In genomic region chr11:67428052-67429001, GRCh38 we compare ENCODE assay signal across 8 cellular contexts. TPM values are rescaled to one million over a fixed set of nuclear protein-coding genes. Genes with fewer than 3 reads are reported as not detected.
A peak's percentile ranks its signal among the peaks of the same experiment; 100 is the strongest.
DNase-seq lines count a peak whose midpoint lies in the region; ATAC-seq and TF ChIP-seq lines count a peak whose summit lies in the region.

Gene RPS6KB2, plus strand, starts transcription at chr11:67428494. Its CDS starts 52 bp downstream, at chr11:67428546.

- H3K4me1 Mint-ChIP-seq in natural killer cell treated with Interleukin-12 subunit alpha and Interleukin-12 subunit beta and Interleukin-15 and Interleukin-18, amount 100 ng/mL, for 72 hours (ENCODE audit: low read depth in 2 of 2) = peaks cover 24 to 31% of the 10 kb centered on the region in 2 donors

- no peaks in the 10 kb centered on the region for H3K9me3 Mint-ChIP-seq in natural killer cell treated with Interleukin-12 subunit alpha and Interleukin-12 subunit beta and Interleukin-15 and Interleukin-18, amount 100 ng/mL, for 72 hours

- no peak for TF ChIP-seq CTCF in fibroblast of pulmonary artery (IDR thresholded peaks at IDR 0.05; ENCODE audit: low read length, missing control alignments)

- H3K36me3 Mint-ChIP-seq in natural killer cell treated with Interleukin-12 subunit alpha and Interleukin-12 subunit beta and Interleukin-15 and Interleukin-18, amount 100 ng/mL, for 72 hours = no peaks in the 10 kb centered on the region

- H3K4me3 ChIP-seq in fibroblast of pulmonary artery (replicated peaks; ENCODE audit: low read depth, low read length) = peak within 1 kb of the TSS; percentile 98

- no peaks in the 10 kb centered on the region for H3K27me3 Mint-ChIP-seq in natural killer cell treated with Interleukin-12 subunit alpha and Interleukin-12 subunit beta and Interleukin-15 and Interleukin-18, amount 100 ng/mL, for 72 hours

- H3K4me3 Mint-ChIP-seq in natural killer cell treated with Interleukin-12 subunit alpha and Interleukin-12 subunit beta and Interleukin-15 and Interleukin-18, amount 100 ng/mL, for 72 hours = peak within 1 kb of the TSS; percentile 96

- DNase-seq in Daoy (ENCODE audit: low read depth) (peak; percentile 97), H4 (ENCODE audit: low spot score) (peak; percentile 94), M059J (ENCODE audit: low read depth) (peak; percentile 95), SHP77 (lab: John Stamatoyannopoulos, UW) (peak; percentile 98 to 99), fibroblast of pulmonary artery (ENCODE audit: low read depth) (peak; percentile 98)
- DNase-seq in activated effector memory CD4-positive, alpha-beta T cell treated with Interleukin-2 at 50 U/mL for 16 hours = peak; percentile 97
- peak; percentile 97 for DNase-seq in natural killer cell treated with Interleukin-12 subunit alpha and Interleukin-12 subunit beta and Interleukin-15 and Interleukin-18, amount 100 ng/mL, for 72 hours (ENCODE audit: low spot score)
- peak; percentile 100 for DNase-seq in stimulated activated naive CD8-positive, alpha-beta T cell treated with anti-CD3 and anti-CD28 coated beads, Interleukin-15, Interleukin-2, amounts not matched to agents 100 U/mL and 50 U/mL, for 24 hours

- ATAC-seq in natural killer cell treated with Interleukin-12 subunit alpha and Interleukin-12 subunit beta and Interleukin-15 and Interleukin-18, amount 100 ng/mL, for 72 hours = peak; percentile 92 to 94
- peak; percentile 91 for ATAC-seq in stimulated activated naive CD8-positive, alpha-beta T cell treated with anti-CD3 and anti-CD28 coated beads, Interleukin-15, Interleukin-2, amounts not matched to agents 100 U/mL and 50 U/mL, for 24 hours

- peak within 1 kb of the TSS; percentile 94 to 97 for H3K27ac Mint-ChIP-seq in natural killer cell treated with Interleukin-12 subunit alpha and Interleukin-12 subunit beta and Interleukin-15 and Interleukin-18, amount 100 ng/mL, for 72 hours

RNA-seq across cellular contexts. Expression of gene RPS6KB2, which starts in this region (rescaled TPM):
- total RNA-seq in Daoy (2014; rRNA removed; shearing (Covaris generic)) = 36.6 and 42.5 TPM in 2 replicates
- total RNA-seq in H4 (2014; rRNA removed; shearing (Covaris generic)) = 38.1 and 51.3 TPM in 2 replicates
- 36.6 and 37.1 TPM in 2 replicates for total RNA-seq in M059J (2014; rRNA removed; shearing (Covaris generic))
- total RNA-seq in natural killer cell treated with Interleukin-12 subunit alpha and Interleukin-12 subunit beta and Interleukin-15 and Interleukin-18, amount 100 ng/mL, for 72 hours = 100 to 1,000 TPM in 1 of 2 donors, 10 to 100 TPM in 1; 95.8 to 112 TPM

Comparison
In these comparisons a context has a peak if more than half of its experiments do, and no peak if none do; other contexts are left out.
1. Peak in every context shown above with its lines: DNase-seq, ATAC-seq and H3K4me3 ChIP-seq.